In genomic region chr1:216498277-216498676, GRCh38 we compare ENCODE assay signal across 30 cellular contexts.
"Had no signal": no experiment of that assay in that cellular context is flagged by ENCODE, and none has a peak within 500 bp of the region (broad histone marks: within the 10 kb centered on the region; RNA-seq: fewer than 3 reads in every experiment).

No MANE protein-coding gene starts in this region.

- ATAC-seq: left colon; left lung; natural killer cell; psoas muscle; sciatic nerve; stimulated activated naive B cell treated with anti-CD40 and anti-IgM and Interleukin-4, amounts not matched to agents 10 μg/mL and 1 μg/mL and 100 μg/mL, for 72 hours; stimulated activated naive CD8-positive, alpha-beta T cell treated with anti-CD3 and anti-CD28 coated beads, Interleukin-15, Interleukin-2, amounts not matched to agents 100 U/mL and 50 U/mL, for 24 hours had no signal

- H3K4me1 ChIP-seq: left lung, parathyroid adenoma, psoas muscle, right atrium auricular region, stomach, testis, thyroid gland, upper lobe of left lung, vagina had no signal

- H3K4me1 Mint-ChIP-seq: mesothelial cell of epicardium, naive B cell, natural killer cell had no signal

- H3K36me3 Mint-ChIP-seq: mesothelial cell of epicardium; natural killer cell; stimulated activated naive B cell treated with anti-CD40 and anti-IgM and Interleukin-4, amounts not matched to agents 10 μg/mL and 1 μg/mL and 100 μg/mL, for 72 hours had no signal

- H3K27me3 Mint-ChIP-seq: naive B cell; stimulated activated naive B cell treated with anti-CD40 and anti-IgM and Interleukin-4, amounts not matched to agents 10 μg/mL and 1 μg/mL and 100 μg/mL, for 72 hours had no signal

- H3K4me2 ChIP-seq: hepatocyte, neural progenitor cell had no signal

- FAIRE-seq: kidney had no signal

- H3K9me3 ChIP-seq: neutrophil, psoas muscle, right atrium auricular region, stomach, testis, thyroid gland, transverse colon, upper lobe of left lung, vagina had no signal

- DNase-seq: kidney; left colon; left lung; mesendoderm; naive B cell; natural killer cell; nephron progenitor cell; occipital lobe; psoas muscle; stimulated activated CD4-positive, alpha-beta T cell treated with anti-CD3 and anti-CD28 coated beads, Interleukin-12 subunit alpha, Interleukin-12 subunit beta, amount 100 ng/mL, for 4 hours; stimulated activated CD4-positive, alpha-beta T cell treated with anti-CD3 and anti-CD28 coated beads, Interleukin-15, amount 100 ng/mL, for 24 hours; stimulated activated CD4-positive, alpha-beta T cell treated with anti-CD3 and anti-CD28 coated beads, Interleukin-2, amount 100 ng/mL, for 24 hours; stimulated activated CD4-positive, alpha-beta T cell treated with anti-CD3 and anti-CD28 coated beads, Interleukin-4, amount 100 ng/mL, for 1 hour; stimulated activated naive B cell treated with anti-CD40 and anti-IgM and Interleukin-4, amounts not matched to agents 10 μg/mL and 1 μg/mL and 100 μg/mL, for 72 hours; stimulated activated naive CD8-positive, alpha-beta T cell treated with anti-CD3 and anti-CD28 coated beads, Interleukin-15, Interleukin-2, amounts not matched to agents 100 U/mL and 50 U/mL, for 24 hours; stomach; testis; thyroid gland; transverse colon; upper lobe of left lung had no signal

- H3K27ac ChIP-seq: hepatocyte, left lung, neural progenitor cell, neutrophil, parathyroid adenoma, psoas muscle, right atrium auricular region, skin epidermis, stomach, testis, thyroid gland, transverse colon, upper lobe of left lung, vagina had no signal

- H3K4me3 Mint-ChIP-seq: mesothelial cell of epicardium; naive B cell; natural killer cell; nephron progenitor cell; neural progenitor cell; stimulated activated naive B cell treated with anti-CD40 and anti-IgM and Interleukin-4, amounts not matched to agents 10 μg/mL and 1 μg/mL and 100 μg/mL, for 72 hours had no signal

- H3K4me3 ChIP-seq: hepatocyte, left lung, lung, neural progenitor cell, psoas muscle, right atrium auricular region, skin epidermis, stomach, testis, thyroid gland, transverse colon, upper lobe of left lung, vagina had no signal

- H3K27ac Mint-ChIP-seq: mesothelial cell of epicardium; naive B cell; natural killer cell; nephron progenitor cell; neural progenitor cell; stimulated activated naive B cell treated with anti-CD40 and anti-IgM and Interleukin-4, amounts not matched to agents 10 μg/mL and 1 μg/mL and 100 μg/mL, for 72 hours had no signal
